9 cellular contexts compared by ENCODE assay signal in the genomic region with DNA sequence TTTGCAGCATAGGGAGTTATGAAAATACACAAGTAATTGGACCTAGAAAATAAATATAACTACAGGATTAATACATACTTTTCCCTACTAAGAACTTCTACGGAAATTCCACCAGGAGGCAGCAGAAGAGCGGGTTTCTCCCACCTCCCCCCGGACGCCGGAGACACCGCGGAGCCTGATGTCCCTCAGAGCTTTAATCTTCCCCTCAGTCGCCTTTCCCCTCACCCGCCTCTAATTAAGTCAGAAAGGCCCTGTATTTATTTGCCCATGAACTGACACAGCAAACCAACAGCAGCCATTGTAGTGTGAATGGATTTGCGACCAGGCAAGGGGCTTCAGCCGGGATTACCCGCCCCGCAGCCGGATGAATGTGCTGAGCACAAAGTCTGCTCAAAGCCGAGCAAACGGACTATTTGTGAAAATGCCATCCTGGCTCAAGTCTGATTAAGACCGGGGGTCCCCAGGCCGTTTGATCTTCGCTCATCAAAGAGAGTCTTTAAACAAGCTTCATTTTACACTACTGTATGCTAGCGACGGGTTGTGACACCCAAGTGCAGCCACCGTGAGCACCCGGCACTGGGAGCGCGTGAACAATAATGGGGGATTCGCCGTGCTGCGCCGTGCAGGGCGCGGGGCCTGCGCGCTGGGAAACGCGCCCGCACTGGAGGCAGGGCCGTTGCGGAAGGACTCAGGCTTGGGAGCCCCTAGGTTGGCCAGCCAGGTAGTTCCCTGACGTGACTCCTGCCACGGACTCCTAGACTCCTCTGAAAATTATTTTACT. TPM values are rescaled to one million over a fixed set of nuclear protein-coding genes. Genes with fewer than 3 reads are reported as not detected.
DNase-seq lines count a peak whose midpoint lies in the region; ATAC-seq, FAIRE-seq and TF ChIP-seq lines count a peak whose summit lies in the region.
"Had no signal": no experiment of that assay in that cellular context is flagged by ENCODE, and none has a peak within 500 bp of the region (broad histone marks: within the 10 kb centered on the region; RNA-seq: fewer than 3 reads in every experiment).

No MANE protein-coding gene starts in this region.

- no peak overlapping the region for H3K27ac ChIP-seq in adrenal gland
- H3K27ac ChIP-seq in left ventricle myocardium inferior (replicated peaks): no peak overlapping the region
- no peak overlapping the region for H3K27ac ChIP-seq in pancreas

- H3K4me3 ChIP-seq in adrenal gland: peak overlapping the region in 2 of 4 donors; percentile 17 to 55
- H3K4me3 ChIP-seq in left ventricle myocardium inferior: peak overlapping the region; percentile 66
- H3K4me3 ChIP-seq in pancreas: peak overlapping the region; percentile 4 to 58 (median 26)

- FAIRE-seq in pancreas (lab: Jason Lieb, UNC): no peak

- H3K27me3 ChIP-seq in adrenal gland: peaks cover 11% of the 10 kb centered on the region
- peaks cover 29% of the 10 kb centered on the region for H3K27me3 ChIP-seq in left ventricle myocardium inferior (ENCODE audit: low read depth)
- H3K27me3 ChIP-seq in pancreas: peaks cover 0 to 21% (median 2%) of the 10 kb centered on the region in 4 donors

- H3K36me3 ChIP-seq in adrenal gland (replicated peaks in 1 of 2) (no peaks in the 10 kb centered on the region), left ventricle myocardium inferior (no peaks in the 10 kb centered on the region), pancreas (no peaks in the 10 kb centered on the region)

- intact Hi-C loops in adrenal gland (cut with DNase I) (loop anchor here (5.0 kb wide), 2 partner anchors 179 to 184 kb away; no protein-coding TSS in a partner anchor), left ventricle myocardium inferior (cut with micrococcal nuclease) (no loop called here), pancreas (cut with DNase I) (no loop called here)

- DNase-seq in AML-193 (lab: John Stamatoyannopoulos, UW) (peak; percentile 23 to 28), NCI-H2227 (lab: John Stamatoyannopoulos, UW; ENCODE audit: unreplicated experiment) (peak; percentile 70), adrenal gland (peak; percentile 35 to 66 (median 61)), left ventricle myocardium inferior (peak; percentile 32), pancreas (peak; percentile 31 to 64 (median 44)), DMS79 (lab: John Stamatoyannopoulos, UW) (no peak)

- H3K9me3 ChIP-seq in adrenal gland (replicated peaks in 1 of 3) (no peaks in the 10 kb centered on the region), left ventricle myocardium inferior (replicated peaks) (no peaks in the 10 kb centered on the region), pancreas (no peaks in the 10 kb centered on the region)

- WGBS in adrenal gland, 4 donors: 5 to 9% (median 6%) methylated on average over 29 to 40 of the region's 40 CpGs
- 6 to 8% methylated on average over 40 of the region's 40 CpGs for WGBS in pancreas, 2 donors

- ATAC-seq in GM18502 (IDR thresholded peaks at IDR 0.05; ENCODE audit: poor library complexity, unreplicated experiment): peak; percentile 94
- peak; percentile 86 for ATAC-seq in HG02870 (IDR thresholded peaks at IDR 0.05; ENCODE audit: unreplicated experiment)
- peak; percentile 77 to 98 (median 93) for ATAC-seq in pancreas

- TF ChIP-seq POLR2A in adrenal gland (IDR thresholded peaks at IDR 0.05): no peak

- H3K4me1 ChIP-seq in adrenal gland (replicated peaks in 1 of 2) (peaks cover 0 to 11% of the 10 kb centered on the region in 2 donors), left ventricle myocardium inferior (peaks cover 16% of the 10 kb centered on the region), pancreas (no peaks in the 10 kb centered on the region)

- peak; percentile 54 to 80 (median 72) for TF ChIP-seq CTCF in adrenal gland (IDR thresholded peaks at IDR 0.05)
- TF ChIP-seq CTCF in left ventricle myocardium inferior (IDR thresholded peaks at IDR 0.05; ENCODE audit: borderline replicate concordance): peak; percentile 74
- peak; percentile 19 to 53 (median 40) for TF ChIP-seq CTCF in pancreas (IDR thresholded peaks at IDR 0.05)

RNA-seq across cellular contexts. Expression of a gene that starts 5.6 kb away (rescaled TPM):
- total RNA-seq in adrenal gland: 1 to 10 TPM in 2 of 8 donors, under 1 TPM in 1, not detected in 5; 0.21 to 1.7 (median 1.2) TPM
- polyA plus RNA-seq in adrenal gland: 1 to 10 TPM in 2 of 3 donors, under 1 TPM in 1; 0.31 to 1.5 (median 1.4) TPM
- total RNA-seq in left ventricle myocardium inferior: not detected
- total RNA-seq in pancreas: 1 to 10 TPM in 1 of 6 donors, under 1 TPM in 2, not detected in 3; 0.66 to 1.3 (median 0.92) TPM
- polyA plus RNA-seq in pancreas: under 1 TPM; 0.11 to 0.52 TPM
- total RNA-seq: T-helper 2 cell treated with Interferon-gamma antibody and Interleukin-4, amounts not matched to agents 100 ng/mL and 5 ng/mL, for 36 hours had no signal

Comparison
In these comparisons a context has a peak if more than half of its experiments do, and no peak if none do; other contexts are left out.
1. intact Hi-C loops: an anchor here in adrenal gland (5.0 kb wide); none called in left ventricle myocardium inferior and pancreas.